In the genomic region with DNA sequence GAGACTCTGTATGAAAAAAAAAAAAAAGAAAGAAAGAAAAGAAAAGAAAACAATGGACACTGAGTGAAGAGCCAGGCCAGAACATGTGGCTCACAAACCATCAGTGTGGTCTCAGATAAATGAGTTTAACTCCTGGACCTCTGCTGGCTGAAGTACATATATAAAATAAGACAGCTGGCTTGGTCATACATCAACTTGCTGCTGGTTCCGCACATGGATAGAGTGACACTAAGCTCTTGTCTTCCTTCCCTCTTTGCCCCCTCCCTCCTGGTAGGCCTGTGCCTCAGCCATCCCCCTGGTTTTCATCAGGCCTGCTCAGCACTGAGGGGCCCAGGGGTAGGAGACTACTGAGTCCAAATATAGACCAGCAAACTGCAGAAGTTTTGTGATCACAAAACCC, we compare ENCODE assay signal across 2 cellular contexts.
TF ChIP-seq lines count a peak whose summit lies in the region.

No MANE protein-coding gene starts in this region.

TF ChIP-seq in SK-N-SH, 30 proteins besides CTCF, POLR2A, EP300 and RAD21:
- TF ChIP-seq TAF1 (IDR thresholded peaks at IDR 0.05; ENCODE audit: borderline replicate concordance, low read depth, low read length) (no peak), MXI1 (IDR thresholded peaks at IDR 0.05; ENCODE audit: low read depth, low read length) (no peak), CHD2 (IDR thresholded peaks at IDR 0.05; ENCODE audit: low read length, partially characterized antibody) (no peak), TCF12 (IDR thresholded peaks at IDR 0.05) (no peak), GABPA (IDR thresholded peaks at IDR 0.05; ENCODE audit: low read depth) (no peak), MAX (IDR thresholded peaks at IDR 0.05; ENCODE audit: low read depth) (no peak), JUND (IDR thresholded peaks at IDR 0.05) (no peak), EZH2phosphoT487 (IDR thresholded peaks at IDR 0.05; ENCODE audit: borderline replicate concordance, low read depth) (no peak), GATA2 (CRISPR knock-in tag; IDR thresholded peaks at IDR 0.05) (no peak), ELF1 (IDR thresholded peaks at IDR 0.05) (no peak), FOXJ3 (CRISPR knock-in tag; IDR thresholded peaks at IDR 0.05) (no peak), RFX5 (IDR thresholded peaks at IDR 0.05; ENCODE audit: low read length) (no peak), SIN3A (IDR thresholded peaks at IDR 0.05; ENCODE audit: borderline replicate concordance, low read depth, low read length) (no peak), TEAD4 (IDR thresholded peaks at IDR 0.05; ENCODE audit: borderline replicate concordance, insufficient read depth) (no peak), YY1 (IDR thresholded peaks at IDR 0.05; ENCODE audit: low read depth) (no peak), SMC3 (IDR thresholded peaks at IDR 0.05; ENCODE audit: low read depth, low read length) (no peak)
- TF ChIP-seq, protein P1, sequence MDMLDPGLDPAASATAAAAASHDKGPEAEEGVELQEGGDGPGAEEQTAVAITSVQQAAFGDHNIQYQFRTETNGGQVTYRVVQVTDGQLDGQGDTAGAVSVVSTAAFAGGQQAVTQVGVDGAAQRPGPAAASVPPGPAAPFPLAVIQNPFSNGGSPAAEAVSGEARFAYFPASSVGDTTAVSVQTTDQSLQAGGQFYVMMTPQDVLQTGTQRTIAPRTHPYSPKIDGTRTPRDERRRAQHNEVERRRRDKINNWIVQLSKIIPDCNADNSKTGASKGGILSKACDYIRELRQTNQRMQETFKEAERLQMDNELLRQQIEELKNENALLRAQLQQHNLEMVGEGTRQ (IDR thresholded peaks at IDR 0.05; ENCODE audit: borderline replicate concordance, low read depth, low read length), result no peak
- TF ChIP-seq, protein P2, sequence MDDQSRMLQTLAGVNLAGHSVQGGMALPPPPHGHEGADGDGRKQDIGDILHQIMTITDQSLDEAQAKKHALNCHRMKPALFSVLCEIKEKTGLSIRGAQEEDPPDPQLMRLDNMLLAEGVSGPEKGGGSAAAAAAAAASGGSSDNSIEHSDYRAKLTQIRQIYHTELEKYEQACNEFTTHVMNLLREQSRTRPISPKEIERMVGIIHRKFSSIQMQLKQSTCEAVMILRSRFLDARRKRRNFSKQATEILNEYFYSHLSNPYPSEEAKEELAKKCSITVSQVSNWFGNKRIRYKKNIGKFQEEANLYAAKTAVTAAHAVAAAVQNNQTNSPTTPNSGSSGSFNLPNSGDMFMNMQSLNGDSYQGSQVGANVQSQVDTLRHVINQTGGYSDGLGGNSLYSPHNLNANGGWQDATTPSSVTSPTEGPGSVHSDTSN (IDR thresholded peaks at IDR 0.05), result no peak

TF ChIP-seq in SK-N-SH treated with all-trans-retinoic acid at 6 μM for 48 hours, 23 proteins besides CTCF, POLR2A, EP300 and RAD21:
- no peak for TF ChIP-seq ZNF70 (CRISPR knock-in tag; IDR thresholded peaks at IDR 0.05)
- no peak for TF ChIP-seq GLIS3 (CRISPR knock-in tag; IDR thresholded peaks at IDR 0.05)
- no peak for TF ChIP-seq OSR1 (CRISPR knock-in tag; IDR thresholded peaks at IDR 0.05)
- no peak for TF ChIP-seq CSDC2 (CRISPR knock-in tag; IDR thresholded peaks at IDR 0.05)
- TF ChIP-seq ZNF565 (CRISPR knock-in tag; conservative IDR thresholded peaks at IDR 0.05; ENCODE audit: low read depth), result no peak
- TF ChIP-seq PPARA (CRISPR knock-in tag; IDR thresholded peaks at IDR 0.05; ENCODE audit: borderline replicate concordance), result no peak
- TF ChIP-seq TSHZ2 (CRISPR knock-in tag; IDR thresholded peaks at IDR 0.05), result no peak
- no peak for TF ChIP-seq ARNTL (CRISPR knock-in tag; IDR thresholded peaks at IDR 0.05; ENCODE audit: borderline replicate concordance, low read depth)
- TF ChIP-seq ZNF8 (CRISPR knock-in tag; IDR thresholded peaks at IDR 0.05), result no peak
- no peak for TF ChIP-seq ZFP30 (CRISPR knock-in tag; IDR thresholded peaks at IDR 0.05)
